ENCODE assay signal across 8 cellular contexts in genomic region chr7:76461463-76462101, GRCh38. TPM values are rescaled to one million over a fixed set of nuclear protein-coding genes. Genes with fewer than 3 reads are reported as not detected.
DNase-seq lines count a peak whose midpoint lies in the region; ATAC-seq, FAIRE-seq and TF ChIP-seq lines count a peak whose summit lies in the region.
"Not testable (repeated sequence)": the region's sequence is repeated elsewhere in the genome, so short reads cannot be mapped to it uniquely, and the experiment has no call there.

TSS of gene DTX2 (plus strand) at chr7:76461709. CDS start at chr7:76480510, 18,801 bp downstream.

- H3K4me3 ChIP-seq in HEK293 (ENCODE audit: low read depth, low read length) (peak within 1 kb of the TSS; percentile 53), astrocyte of the spinal cord (ENCODE audit: low read depth, low read length) (peak within 1 kb of the TSS; percentile 40), left ventricle myocardium inferior (peak within 1 kb of the TSS; percentile 65), pancreas (peak within 1 kb of the TSS in 3 of 4 donors; percentile 26 to 47 (median 38)), transverse colon (peak within 1 kb of the TSS; percentile 49 to 77 (median 54))

- not testable (repeated sequence) for H3K4me1 ChIP-seq in HEK293 (ENCODE audit: control insufficient read depth, insufficient read depth, low read length); left ventricle myocardium inferior; pancreas
- H3K4me1 ChIP-seq in transverse colon, result peaks cover 0 to 15% (median 4%) of the 10 kb centered on the region in 4 donors

- intact Hi-C loops in left ventricle myocardium inferior (cut with micrococcal nuclease); pancreas (cut with DNase I); transverse colon (cut with DNase I; ENCODE audit: low total_unique reads): not testable (repeated sequence)

- TF ChIP-seq CTCF in HEK293 (tag by site-specific recombination; IDR thresholded peaks at IDR 0.05); astrocyte of the spinal cord (IDR thresholded peaks at IDR 0.05; ENCODE audit: low read depth, low read length); left ventricle myocardium inferior (IDR thresholded peaks at IDR 0.05; ENCODE audit: borderline replicate concordance); pancreas (IDR thresholded peaks at IDR 0.05): not testable (repeated sequence)
- TF ChIP-seq CTCF in transverse colon (IDR thresholded peaks at IDR 0.05), result peak in 1 of 5 experiments; percentile 21

- not testable (repeated sequence) for FAIRE-seq in pancreas (lab: Jason Lieb, UNC)

- peak; percentile 61 for DNase-seq in activated CD4-positive, CD25-positive, alpha-beta regulatory T cell treated with anti-CD3 and anti-CD28 coated beads, Interleukin-2, amount 50 U/mL, for 72 hours
- not testable (repeated sequence) for DNase-seq in astrocyte of the spinal cord (ENCODE audit: low read depth, low spot score)
- DNase-seq in left ventricle myocardium inferior (peak; percentile 19), pancreas (peak in 4 of 6 donors; percentile 50 to 74 (median 60)), transverse colon (peak; percentile 33)

- not testable (repeated sequence) for TF ChIP-seq EP300 in transverse colon (IDR thresholded peaks at IDR 0.05; ENCODE audit: low read depth)

- H3K36me3 ChIP-seq in HEK293 (ENCODE audit: control insufficient read depth in 2 of 2, insufficient read depth in 1 of 2, low read length in 2 of 2); left ventricle myocardium inferior; pancreas; transverse colon: not testable (repeated sequence)

- TF ChIP-seq POLR2A in transverse colon (IDR thresholded peaks at IDR 0.05), result not testable (repeated sequence)

- POLR2A ChIA-PET in HEK293 (lab: Yijun Ruan, JAX), result not testable (repeated sequence)

- CTCF ChIA-PET in HEK293 (lab: Yijun Ruan, JAX), result not testable (repeated sequence)

- in situ Hi-C loops in astrocyte of the spinal cord (cut with HindIII; ENCODE audit: low sequenced_read_pairs); transverse colon (cut with MboI; ENCODE audit: low pct_ligation_motif_present in 1 of 4, low pct_unique_long_range_greater_than_20kb in 1 of 4, low sequenced_read_pairs in 3 of 4): not testable (repeated sequence)

- WGBS in pancreas, 2 donors, result 2% methylated on average over 17 of the region's 54 CpGs
- no CpG with 5 or more reads among the region's 54 CpGs for WGBS in transverse colon (ENCODE audit: low coverage in 1 of 2), 2 donors

- not testable (repeated sequence) for H3K9me3 ChIP-seq in HEK293 (ENCODE audit: control insufficient read depth, insufficient read depth, low read depth, low read length); left ventricle myocardium inferior (replicated peaks); pancreas; transverse colon

- ATAC-seq in GM18508 (IDR thresholded peaks at IDR 0.05; ENCODE audit: insufficient read depth, unreplicated experiment) (peak; percentile 94), HG03575 (IDR thresholded peaks at IDR 0.05; ENCODE audit: extremely low read depth, insufficient number of reproducible peaks, low FRiP score, unreplicated experiment) (peak; percentile 85), pancreas (peak; percentile 94 to 96 (median 96))

- H3K27me3 ChIP-seq in left ventricle myocardium inferior (ENCODE audit: low read depth); pancreas; transverse colon: not testable (repeated sequence)

- H3K27ac ChIP-seq in HEK293 (ENCODE audit: extremely low read depth, low read depth, low read length), result not testable (repeated sequence)
- H3K27ac ChIP-seq in left ventricle myocardium inferior (replicated peaks) (peak within 1 kb of the TSS; percentile 73), pancreas (peak within 1 kb of the TSS in 1 of 4 donors; percentile 50), transverse colon (peak within 1 kb of the TSS; percentile 73 to 89 (median 86))

RNA-seq across cellular contexts. Expression of gene DTX2, which starts in this region (rescaled TPM):
- total RNA-seq in left ventricle myocardium inferior (5.8 TPM), pancreas (10 to 100 TPM; 11.5 to 33.6 (median 14.8) TPM), transverse colon (100 to 1,000 TPM in 2 of 4 donors, 10 to 100 TPM in 2; 73.0 to 169 (median 119) TPM)
- polyA plus RNA-seq in pancreas, result 10 to 100 TPM; 25.4 to 52.4 TPM
